ENCODE assay signal across 7 cellular contexts in the genomic region with DNA sequence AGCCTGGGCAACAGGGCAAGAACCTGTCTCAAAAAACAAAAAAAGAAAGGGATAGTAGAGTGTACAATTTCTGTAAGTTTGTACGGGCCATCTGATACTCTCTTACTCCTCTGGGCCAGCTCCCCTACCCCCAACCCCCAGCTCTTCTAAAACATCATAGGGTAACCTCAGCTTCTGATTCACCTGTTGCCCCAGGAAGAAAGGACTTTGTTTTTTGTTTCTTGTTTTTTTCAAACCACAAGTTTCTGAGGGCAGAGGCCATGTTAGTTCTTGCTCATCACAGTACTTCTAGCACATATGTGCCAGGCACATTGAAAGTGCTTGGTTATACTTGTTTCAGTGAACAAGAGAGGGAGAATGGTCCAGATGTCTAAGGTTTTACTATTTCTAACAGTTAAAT. TPM values are rescaled to one million over a fixed set of nuclear protein-coding genes. Genes with fewer than 3 reads are reported as not detected.
DNase-seq lines count a peak whose midpoint lies in the region; ATAC-seq and TF ChIP-seq lines count a peak whose summit lies in the region.

No MANE protein-coding gene starts in this region.

- no peak overlapping the region for H3K4me3 ChIP-seq in ascending aorta

- no peak overlapping the region for H3K4me3 Mint-ChIP-seq in activated B cell treated with CpG ODN at 0.5 μM for 24 hours
- H3K4me3 Mint-ChIP-seq in naive thymus-derived CD8-positive, alpha-beta T cell, result peak overlapping the region in 2 of 10 donors; percentile 3 to 33

- peaks cover 72% of the 10 kb centered on the region for H3K36me3 Mint-ChIP-seq in activated B cell treated with CpG ODN at 0.5 μM for 24 hours (ENCODE audit: low read depth)
- peaks cover 0 to 80% (median 41%) of the 10 kb centered on the region in 3 donors for H3K36me3 Mint-ChIP-seq in naive thymus-derived CD8-positive, alpha-beta T cell

- DNase-seq in activated B cell treated with CpG ODN at 0.5 μM for 24 hours (no peak), glomerular visceral epithelial cell (ENCODE audit: extremely low spot score) (no peak), mucosa of gallbladder (ENCODE audit: low spot score) (no peak), ascending aorta (ENCODE audit: low spot score in 2 of 2) (no peak)
- DNase-seq in naive thymus-derived CD8-positive, alpha-beta T cell, result peak in 3 of 10 donors; percentile 25 to 46 (median 30)

- peaks cover 18% of the 10 kb centered on the region for H3K4me1 Mint-ChIP-seq in activated B cell treated with CpG ODN at 0.5 μM for 24 hours
- H3K4me1 Mint-ChIP-seq in naive thymus-derived CD8-positive, alpha-beta T cell, result peaks cover 8 to 41% (median 28%) of the 10 kb centered on the region in 4 donors

- CTCF ChIA-PET in activated B cell treated with CpG ODN at 0.5 μM for 24 hours (lab: Charles Lee), result interaction anchor here (0.9 to 1.3 kb wide), 2 partner anchors 72 to 77 kb away, joined by 3 to 4 read pairs; no protein-coding TSS in a partner anchor

- TF ChIP-seq CTCF in activated B cell treated with CpG ODN at 0.5 μM for 24 hours (IDR thresholded peaks at IDR 0.05) (no peak), ascending aorta (IDR thresholded peaks at IDR 0.05) (no peak)

- peaks cover 4 to 20% of the 10 kb centered on the region in 2 donors for H3K4me1 ChIP-seq in ascending aorta

- no peaks in the 10 kb centered on the region for H3K9me3 ChIP-seq in ascending aorta

- no peaks in the 10 kb centered on the region for H3K27me3 ChIP-seq in ascending aorta

- peak overlapping the region; percentile 67 for H3K27ac Mint-ChIP-seq in activated B cell treated with CpG ODN at 0.5 μM for 24 hours
- H3K27ac Mint-ChIP-seq in naive thymus-derived CD8-positive, alpha-beta T cell, result peak overlapping the region in 6 of 10 donors; percentile 24 to 90 (median 71)

- intact Hi-C loops in activated B cell treated with CpG ODN at 0.5 μM for 24 hours (cut with micrococcal nuclease), result no loop called here
- intact Hi-C loops in ascending aorta (cut with DNase I), result no loop called here

- no peaks in the 10 kb centered on the region for H3K27me3 Mint-ChIP-seq in activated B cell treated with CpG ODN at 0.5 μM for 24 hours
- H3K27me3 Mint-ChIP-seq in naive thymus-derived CD8-positive, alpha-beta T cell, result no peaks in the 10 kb centered on the region

- POLR2A ChIA-PET in activated B cell treated with CpG ODN at 0.5 μM for 24 hours (lab: Charles Lee), result interaction anchor here (1.4 kb wide), 1 partner anchor 14 kb away, joined by 3 read pairs; no protein-coding TSS in a partner anchor
- POLR2A ChIA-PET in naive thymus-derived CD8-positive, alpha-beta T cell (lab: Charles Lee), result interaction anchor here (1.6 kb wide), 1 partner anchor 20 kb away, joined by 4 read pairs; the partner anchor contains the start of gene ATOSA

- peaks cover 2 to 14% of the 10 kb centered on the region in 2 donors for H3K36me3 ChIP-seq in ascending aorta

- H3K27ac ChIP-seq in ascending aorta, result peak overlapping the region in 1 of 2 donors; percentile 30

- H3K9me3 Mint-ChIP-seq in activated B cell treated with CpG ODN at 0.5 μM for 24 hours, result no peaks in the 10 kb centered on the region
- no peaks in the 10 kb centered on the region for H3K9me3 Mint-ChIP-seq in naive thymus-derived CD8-positive, alpha-beta T cell

- peak; percentile 72 for ATAC-seq in GM19328 (IDR thresholded peaks at IDR 0.05; ENCODE audit: unreplicated experiment)
- ATAC-seq in HG02763 (IDR thresholded peaks at IDR 0.05; ENCODE audit: unreplicated experiment), result peak; percentile 83
- peak; percentile 25 for ATAC-seq in activated B cell treated with CpG ODN at 0.5 μM for 24 hours (ENCODE audit: low read depth)
- ATAC-seq in naive thymus-derived CD8-positive, alpha-beta T cell, result peak; percentile 82 to 86

RNA-seq across cellular contexts. Expression of gene ATOSA, which starts 20.2 kb away (rescaled TPM):
- total RNA-seq in activated B cell treated with CpG ODN at 0.5 μM for 24 hours, result 73.8 and 96.8 TPM in 2 replicates
- total RNA-seq in naive thymus-derived CD8-positive, alpha-beta T cell, result 100 to 1,000 TPM; 101 TPM
- polyA plus RNA-seq in naive thymus-derived CD8-positive, alpha-beta T cell, result 10 to 100 TPM in 1 of 3 donors, 1 to 10 TPM in 2; 9.0 to 13.1 (median 9.6) TPM
- 40.4 TPM for total RNA-seq in mucosa of gallbladder
- total RNA-seq in ascending aorta, result 29.9 TPM

Comparison
In these comparisons a context has a peak if more than half of its experiments do, and no peak if none do; other contexts are left out.
1. ATAC-seq: peak in every context shown above with its lines; median percentile 84 in naive thymus-derived CD8-positive, alpha-beta T cell; 83 in HG02763; 72 in GM19328; 25 in activated B cell treated with CpG ODN at 0.5 μM for 24 hours.